8 cellular contexts compared by ENCODE assay signal in the genomic region with DNA sequence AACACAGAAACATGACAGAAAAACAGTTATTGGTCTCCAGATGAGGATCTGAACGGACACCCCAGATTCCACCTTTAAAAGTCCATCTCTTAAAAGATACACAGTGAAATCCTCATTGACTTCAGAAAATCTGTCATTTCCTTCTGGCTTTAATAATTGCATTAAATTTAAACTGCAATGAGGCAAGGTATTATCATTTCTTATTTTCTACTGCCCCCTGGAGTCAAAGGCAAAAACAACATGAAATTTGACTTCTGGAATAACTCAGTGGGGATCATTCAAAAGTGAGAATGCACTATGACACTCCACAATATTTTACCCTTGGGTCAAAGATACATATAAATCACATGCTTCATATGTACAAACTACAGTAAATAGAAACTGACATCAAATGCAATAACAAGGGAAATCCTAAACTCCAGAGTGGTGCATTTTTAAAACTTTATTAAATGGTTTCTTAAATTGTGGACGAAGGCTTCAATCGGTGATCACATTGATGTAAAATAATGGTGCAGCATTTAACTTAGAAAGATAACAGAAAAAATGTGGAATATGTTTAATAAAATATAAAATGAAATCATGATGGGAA. TPM values are rescaled to one million over a fixed set of nuclear protein-coding genes. Genes with fewer than 3 reads are reported as not detected.
A peak's percentile ranks its signal among the peaks of the same experiment; 100 is the strongest.
DNase-seq lines count a peak whose midpoint lies in the region; ATAC-seq and TF ChIP-seq lines count a peak whose summit lies in the region.

No MANE protein-coding gene starts in this region.

- H3K36me3 ChIP-seq in SK-N-SH (replicated peaks in 1 of 2; ENCODE audit: control insufficient read depth in 1 of 2, insufficient read depth in 2 of 2, low read length in 1 of 2) = no peaks in the 10 kb centered on the region

- peak; percentile 73 for TF ChIP-seq RAD21 in SK-N-SH (IDR thresholded peaks at IDR 0.05; ENCODE audit: low read length)

- no peak for TF ChIP-seq EP300 in SK-N-SH (IDR thresholded peaks at IDR 0.05; ENCODE audit: borderline replicate concordance in 1 of 2, low read depth in 1 of 2, low read length in 1 of 2)

- no peaks in the 10 kb centered on the region for H3K4me1 ChIP-seq in SK-N-SH (ENCODE audit: control insufficient read depth in 1 of 2, insufficient read depth in 2 of 2, low read depth in 1 of 2, low read length in 1 of 2)

- H3K4me2 ChIP-seq in SK-N-SH = no peak overlapping the region

- no peaks in the 10 kb centered on the region for H3K9me3 ChIP-seq in SK-N-SH

- H3F3A ChIP-seq in SK-N-SH (replicated peaks; ENCODE audit: insufficient read depth) = no peaks in the 10 kb centered on the region

- H3K9ac ChIP-seq in SK-N-SH = no peak overlapping the region

- no peaks in the 10 kb centered on the region for H3K9me2 ChIP-seq in SK-N-SH

- TF ChIP-seq CTCF in AG10803 (conservative IDR thresholded peaks at IDR 0.05; ENCODE audit: low read length) (peak; percentile 44), SK-N-SH (IDR thresholded peaks at IDR 0.05) (peak; percentile 73)

- DNase-seq in AG10803 (ENCODE audit: low read depth) (peak; percentile 1), SK-N-SH (peak; percentile 12), iris pigment epithelial cell (ENCODE audit: low read depth) (peak; percentile 7), OCI-M2 (lab: John Stamatoyannopoulos, UW; ENCODE audit: unreplicated experiment) (no peak), NCI-H1930 (lab: John Stamatoyannopoulos, UW) (no peak)
- DNase-seq in stimulated activated CD4-positive, alpha-beta T cell treated with anti-CD3 and anti-CD28 coated beads, Interleukin-15, amount 100 ng/mL, for 24 hours = no peak

- no peaks in the 10 kb centered on the region for H4K20me1 ChIP-seq in SK-N-SH (ENCODE audit: insufficient read depth)

- WGBS in SK-N-SH (ENCODE audit: low lambda C conversion rate) = 21% methylated on average over 3 of the region's 3 CpGs

- no peak overlapping the region for H3K27ac ChIP-seq in SK-N-SH (ENCODE audit: low read depth in 2 of 2, low read length in 1 of 2)

- ATAC-seq in GM19351 (IDR thresholded peaks at IDR 0.05; ENCODE audit: unreplicated experiment) (peak; percentile 60), GM21360 (IDR thresholded peaks at IDR 0.05; ENCODE audit: unreplicated experiment) (no peak)

- no peaks in the 10 kb centered on the region for H3K79me2 ChIP-seq in SK-N-SH (ENCODE audit: insufficient read depth)

- POLR2A ChIA-PET in SK-N-SH (lab: Yijun Ruan, JAX) = no interaction called here

- no peaks in the 10 kb centered on the region for H3K27me3 ChIP-seq in SK-N-SH (ENCODE audit: insufficient read depth)

- CTCF ChIA-PET in SK-N-SH (lab: Yijun Ruan, JAX) = no interaction called here

- H2AFZ ChIP-seq in SK-N-SH (ENCODE audit: low read depth) = no peak overlapping the region

- H3K4me3 ChIP-seq in AG10803 (ENCODE audit: low read length) (no peak overlapping the region), SK-N-SH (ENCODE audit: low read depth in 2 of 2, low read length in 1 of 2) (no peak overlapping the region)

TF ChIP-seq in SK-N-SH, 30 proteins besides CTCF, POLR2A, EP300 and RAD21:
- no peak for TF ChIP-seq TAF1 (IDR thresholded peaks at IDR 0.05; ENCODE audit: borderline replicate concordance, low read depth, low read length)
- no peak for TF ChIP-seq SIN3A (IDR thresholded peaks at IDR 0.05; ENCODE audit: borderline replicate concordance, low read depth, low read length)
- no peak for TF ChIP-seq FOXJ3 (CRISPR knock-in tag; IDR thresholded peaks at IDR 0.05)
- peak; percentile 32 for TF ChIP-seq SMC3 (IDR thresholded peaks at IDR 0.05; ENCODE audit: low read depth, low read length)
- no peak for TF ChIP-seq POLR2AphosphoS5 (IDR thresholded peaks at IDR 0.05; ENCODE audit: low read depth, low read length)

RNA-seq across cellular contexts. Expression of gene SPANXN1, which starts 56.4 kb away (rescaled TPM):
- polyA plus RNA-seq in SK-N-SH (2012; rRNA removed) = not detected in 2 replicates
- polyA plus RNA-seq in SK-N-SH (2012; cell fraction: cytosol; rRNA removed) = not detected in 2 replicates
- not detected in 2 replicates for polyA plus RNA-seq in SK-N-SH (2012; cell fraction: nucleus; rRNA removed)

Comparison
In these comparisons a context has a peak if more than half of its experiments do, and no peak if none do; other contexts are left out.
1. DNase-seq: peak in AG10803 (single experiment), SK-N-SH (single experiment) and iris pigment epithelial cell (single experiment); none in OCI-M2 (single experiment), stimulated activated CD4-positive, alpha-beta T cell treated with anti-CD3 and anti-CD28 coated beads, Interleukin-15, amount 100 ng/mL, for 24 hours (single experiment) and NCI-H1930 (0 of 2).